ENCODE assay signal across 8 cellular contexts in genomic region chr14:46344327-46344937, GRCh38.
DNase-seq lines count a peak whose midpoint lies in the region; ATAC-seq and TF ChIP-seq lines count a peak whose summit lies in the region.

No MANE protein-coding gene starts in this region.

- no peak overlapping the region for H3K27ac Mint-ChIP-seq in Caco-2 (ENCODE audit: unreplicated experiment)

- POLR2A ChIA-PET in Caco-2 (lab: Charles Lee) = no interaction called here

- no peaks in the 10 kb centered on the region for H3K9me3 Mint-ChIP-seq in Caco-2 (ENCODE audit: unreplicated experiment)

- no peaks in the 10 kb centered on the region for H3K36me3 ChIP-seq in Caco-2 (ENCODE audit: control insufficient read depth, insufficient read depth, low read length)
- no peaks in the 10 kb centered on the region for H3K36me3 ChIP-seq in lower lobe of right lung

- H3K4me3 ChIP-seq in Caco-2 (ENCODE audit: low read depth, low read length) (no peak overlapping the region), lower lobe of right lung (no peak overlapping the region)

- H3K4me1 Mint-ChIP-seq in Caco-2 (ENCODE audit: low read depth, unreplicated experiment) = no peaks in the 10 kb centered on the region

- H3K9me3 ChIP-seq in Caco-2 (no peaks in the 10 kb centered on the region), lower lobe of right lung (no peaks in the 10 kb centered on the region)

- H3K27me3 Mint-ChIP-seq in Caco-2 (ENCODE audit: insufficient read depth, unreplicated experiment) = no peaks in the 10 kb centered on the region

- CTCF ChIA-PET in Caco-2 (lab: Charles Lee) = no interaction called here

- H3K27me3 ChIP-seq in Caco-2 (replicated peaks; ENCODE audit: control insufficient read depth, insufficient read depth, low read length) (no peaks in the 10 kb centered on the region), lower lobe of right lung (ENCODE audit: low read depth) (no peaks in the 10 kb centered on the region)

- peak in 1 of 2 experiments; percentile 39 for DNase-seq in Caco-2
- peak; percentile 5 for DNase-seq in UCSD-AML1 (lab: John Stamatoyannopoulos, UW; ENCODE audit: unreplicated experiment)
- DNase-seq in lower lobe of right lung = no peak
- no peak for DNase-seq in NCI-H1694 (lab: John Stamatoyannopoulos, UW)
- no peak for DNase-seq in activated CD4-positive, CD25-positive, alpha-beta regulatory T cell treated with anti-CD3 and anti-CD28 coated beads, Interleukin-2, amount 50 U/mL, for 72 hours
- DNase-seq in posterior cingulate gyrus = no peak

- peak; percentile 71 for ATAC-seq in GM21360 (IDR thresholded peaks at IDR 0.05; ENCODE audit: unreplicated experiment)
- peak; percentile 67 to 84 for ATAC-seq in lower lobe of right lung

- intact Hi-C loops in Caco-2 (cut with micrococcal nuclease; ENCODE audit: unreplicated experiment) (loop anchor here (1.0 to 2.0 kb wide), 4 partner anchors 94 to 918 kb away; no protein-coding TSS in a partner anchor), lower lobe of right lung (cut with DNase I) (no loop called here), posterior cingulate gyrus (cut with DNase I) (no loop called here)

- TF ChIP-seq CTCF in Caco-2 (IDR thresholded peaks at IDR 0.05; ENCODE audit: insufficient read depth in 1 of 2, low read depth in 1 of 2, low read length in 1 of 2, severe bottlenecking in 1 of 2, unreplicated experiment in 1 of 2) = peak; percentile 48 to 80
- TF ChIP-seq CTCF in LNCAP (IDR thresholded peaks at IDR 0.05) = peak; percentile 71
- peak; percentile 50 for TF ChIP-seq CTCF in lower lobe of right lung (IDR thresholded peaks at IDR 0.05)

- H3K36me3 Mint-ChIP-seq in Caco-2 (ENCODE audit: insufficient read depth, unreplicated experiment) = no peaks in the 10 kb centered on the region

- no peak overlapping the region for H3K27ac ChIP-seq in lower lobe of right lung

- H3K4me1 ChIP-seq in Caco-2 (no peaks in the 10 kb centered on the region), lower lobe of right lung (no peaks in the 10 kb centered on the region)

- no peak overlapping the region for H3K4me3 Mint-ChIP-seq in Caco-2 (ENCODE audit: unreplicated experiment)

- no TSS peak for BruUV-seq in Caco-2 (replicated peaks; lab: Mats Ljungman, UMichigan)
